ENCODE assay signal across 28 cellular contexts in the genomic region with DNA sequence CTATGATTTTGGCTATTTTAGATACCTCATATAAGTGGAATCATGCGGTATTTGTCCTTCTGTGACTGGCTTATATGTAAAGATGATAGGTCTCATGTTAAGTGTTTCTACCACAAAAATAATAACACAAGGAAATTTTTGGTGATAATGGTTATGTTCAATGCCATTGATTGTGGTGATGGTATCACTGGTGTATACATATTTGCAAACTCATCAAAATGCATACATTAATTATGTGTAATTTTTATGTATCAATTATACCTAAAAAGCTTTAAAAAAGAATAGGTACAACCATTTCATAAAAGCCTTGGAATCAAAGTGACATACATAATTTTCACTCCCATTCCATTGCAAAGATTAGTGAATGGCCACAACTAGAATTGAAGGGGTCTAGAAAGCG.
"Had no signal": no experiment of that assay in that cellular context is flagged by ENCODE, and none has a peak within 500 bp of the region (broad histone marks: within the 10 kb centered on the region; RNA-seq: fewer than 3 reads in every experiment).

No MANE protein-coding gene starts in this region.

- H3K36me3 Mint-ChIP-seq: mesothelial cell of epicardium; naive B cell; naive thymus-derived CD8-positive, alpha-beta T cell had no signal

- FAIRE-seq: endometrium, islet of Langerhans, keratinocyte had no signal

- H3K36me3 ChIP-seq: colonic mucosa, esophagus squamous epithelium, gastrocnemius medialis, heart right ventricle, lower lobe of right lung had no signal

- H3K27ac Mint-ChIP-seq: dendritic cell treated with granulocyte-macrophage colony-stimulating factor and Interleukin-4, amounts not matched to agents 40 ng/mL and 50 ng/mL, for 4 days; effector memory CD8-positive, alpha-beta T cell; endodermal cell; mesothelial cell of epicardium; naive B cell; naive thymus-derived CD8-positive, alpha-beta T cell had no signal

- ATAC-seq: effector memory CD8-positive, alpha-beta T cell; esophagus mucosa; gastrocnemius medialis; heart right ventricle; left cardiac atrium; left ventricle myocardium superior; lower lobe of right lung; mucosa of descending colon; naive thymus-derived CD8-positive, alpha-beta T cell had no signal

- H3K4me1 Mint-ChIP-seq: naive B cell had no signal

- H3K4me1 ChIP-seq: colonic mucosa, esophagus squamous epithelium, gastrocnemius medialis, heart right ventricle, lower lobe of right lung had no signal

- H3K4me3 Mint-ChIP-seq: dendritic cell treated with granulocyte-macrophage colony-stimulating factor and Interleukin-4, amounts not matched to agents 40 ng/mL and 50 ng/mL, for 4 days; effector memory CD8-positive, alpha-beta T cell; endodermal cell; mesothelial cell of epicardium; naive B cell; naive thymus-derived CD8-positive, alpha-beta T cell had no signal

- DNase-seq: colonic mucosa; cortex of kidney; effector CD8-positive, alpha-beta T cell; effector memory CD8-positive, alpha-beta T cell; endodermal cell; erythroblast; esophagus squamous epithelium; foreskin fibroblast; foreskin melanocyte; gastrocnemius medialis; glutamatergic neuron; head of caudate nucleus; heart right ventricle; hippocampal formation; left cardiac atrium; left ventricle myocardium superior; lower lobe of right lung; mesenchymal stem cell; mucosa of descending colon; naive B cell; naive thymus-derived CD8-positive, alpha-beta T cell had no signal

- H3K9me3 Mint-ChIP-seq: dendritic cell treated with granulocyte-macrophage colony-stimulating factor and Interleukin-4, amounts not matched to agents 40 ng/mL and 50 ng/mL, for 4 days; naive thymus-derived CD8-positive, alpha-beta T cell had no signal

- H3K9me3 ChIP-seq: colonic mucosa, esophagus squamous epithelium, gastrocnemius medialis, heart right ventricle, lower lobe of right lung, mucosa of descending colon had no signal

- H3K4me3 ChIP-seq: colonic mucosa, esophagus squamous epithelium, gastrocnemius medialis, heart right ventricle, lower lobe of right lung, mucosa of descending colon had no signal

- H3K27ac ChIP-seq: colonic mucosa, epithelial cell of prostate, esophagus squamous epithelium, gastrocnemius medialis, heart right ventricle, lower lobe of right lung had no signal

- H3K27me3 Mint-ChIP-seq: dendritic cell treated with granulocyte-macrophage colony-stimulating factor and Interleukin-4, amounts not matched to agents 40 ng/mL and 50 ng/mL, for 4 days; effector memory CD8-positive, alpha-beta T cell; naive B cell had no signal

- H3K27me3 ChIP-seq: colonic mucosa, esophagus squamous epithelium, gastrocnemius medialis, heart right ventricle had no signal
